Comparison of ENCODE assay signal across 9 cellular contexts in the genomic region with DNA sequence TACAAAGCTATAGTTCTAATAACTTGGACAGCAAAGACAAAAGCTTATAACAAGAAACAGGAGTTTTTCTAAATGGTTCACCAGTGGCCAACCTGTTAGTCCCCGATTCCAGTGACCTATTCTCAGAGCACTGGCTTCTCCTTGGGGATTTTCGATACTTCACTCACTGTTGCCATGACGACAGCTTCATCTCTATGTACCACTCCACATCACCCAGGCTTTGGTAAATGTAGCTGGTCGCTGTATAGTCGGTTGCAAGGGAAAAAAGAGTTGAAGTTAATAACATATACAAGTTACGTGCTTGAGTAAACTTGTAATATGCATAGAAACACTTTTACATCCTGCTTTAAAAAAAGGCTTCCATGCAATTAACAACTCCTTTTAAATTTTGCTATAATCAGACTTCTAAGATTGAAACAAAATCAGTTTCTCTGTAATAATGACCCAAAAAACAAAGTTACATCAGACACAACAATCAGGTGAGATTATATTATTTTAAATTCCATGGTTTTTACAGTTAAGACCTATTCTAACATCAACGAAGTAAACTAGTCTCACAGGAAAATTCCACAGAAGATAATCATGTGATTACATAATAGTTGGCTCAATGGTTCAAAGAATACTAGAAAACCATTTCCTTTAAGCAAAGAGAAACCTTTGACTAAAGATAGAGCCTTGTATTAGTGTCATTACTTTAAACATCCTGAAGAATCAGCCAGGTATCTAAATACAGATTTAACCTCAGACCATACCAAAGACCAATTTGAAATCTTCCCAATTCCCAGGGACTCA. TPM values are rescaled to one million over a fixed set of nuclear protein-coding genes. Genes with fewer than 3 reads are reported as not detected.
DNase-seq lines count a peak whose midpoint lies in the region; ATAC-seq and TF ChIP-seq lines count a peak whose summit lies in the region.
"Had no signal": no experiment of that assay in that cellular context is flagged by ENCODE, and none has a peak within 500 bp of the region (broad histone marks: within the 10 kb centered on the region; RNA-seq: fewer than 3 reads in every experiment).

No MANE protein-coding gene starts in this region.

- peaks cover 76% of the 10 kb centered on the region for H3K36me3 Mint-ChIP-seq in activated CD4-positive, alpha-beta T cell treated with anti-CD3 and anti-CD28 coated beads for 36 hours (ENCODE audit: low read depth)
- peaks cover 91% of the 10 kb centered on the region for H3K36me3 Mint-ChIP-seq in stimulated activated effector memory CD8-positive, alpha-beta T cell treated with anti-CD3 and anti-CD28 coated beads, Interleukin-12 subunit alpha, Interleukin-12 subunit beta, amount 100 ng/mL, for 72 hours

- no peak for TF ChIP-seq CTCF in fibroblast of mammary gland (conservative IDR thresholded peaks at IDR 0.05; ENCODE audit: control insufficient read depth, insufficient read depth, low read depth, low read length)

- DNase-seq in activated CD4-positive, alpha-beta T cell treated with anti-CD3 and anti-CD28 coated beads for 36 hours: no peak
- no peak for DNase-seq in activated CD4-positive, alpha-beta T cell treated with anti-CD3 and anti-CD28 coated beads, Interleukin-2, amount 50 U/mL, for 1 hour
- DNase-seq in SK-MEL-5 (ENCODE audit: low read depth, low spot score) (peak; percentile 48), fibroblast of mammary gland (ENCODE audit: low read depth) (no peak), ecto neural progenitor cell (ENCODE audit: low spot score) (no peak)
- no peak for DNase-seq in stimulated activated effector memory CD8-positive, alpha-beta T cell treated with anti-CD3 and anti-CD28 coated beads, Interleukin-12 subunit alpha, Interleukin-12 subunit beta, amount 100 ng/mL, for 72 hours (ENCODE audit: low spot score in 2 of 2)

- H3K4me3 ChIP-seq in fibroblast of mammary gland (ENCODE audit: control insufficient read depth, low read depth, low read length): peak overlapping the region; percentile 91
- H3K4me3 ChIP-seq: lung had no signal

- POLR2A ChIA-PET in activated CD4-positive, alpha-beta T cell treated with anti-CD3 and anti-CD28 coated beads for 36 hours (lab: Charles Lee): interaction anchor here (0.5 to 2.0 kb wide), 3 partner anchors 10 to 1031 kb away, joined by 3 to 13 read pairs (median 3); no protein-coding TSS in a partner anchor

- H3K27ac Mint-ChIP-seq in activated CD4-positive, alpha-beta T cell treated with anti-CD3 and anti-CD28 coated beads for 36 hours: peak overlapping the region; percentile 97
- peak overlapping the region; percentile 98 for H3K27ac Mint-ChIP-seq in stimulated activated effector memory CD8-positive, alpha-beta T cell treated with anti-CD3 and anti-CD28 coated beads, Interleukin-12 subunit alpha, Interleukin-12 subunit beta, amount 100 ng/mL, for 72 hours

- no peak for ATAC-seq in activated CD4-positive, alpha-beta T cell treated with anti-CD3 and anti-CD28 coated beads for 36 hours
- no peak for ATAC-seq in stimulated activated effector memory CD8-positive, alpha-beta T cell treated with anti-CD3 and anti-CD28 coated beads, Interleukin-12 subunit alpha, Interleukin-12 subunit beta, amount 100 ng/mL, for 72 hours
- ATAC-seq in HG03354 (IDR thresholded peaks at IDR 0.05; ENCODE audit: poor library complexity, severe bottlenecking, unreplicated experiment) (no peak), GM21723 (IDR thresholded peaks at IDR 0.05; ENCODE audit: unreplicated experiment) (no peak)

- CTCF ChIA-PET in activated CD4-positive, alpha-beta T cell treated with anti-CD3 and anti-CD28 coated beads for 36 hours (lab: Charles Lee): interaction anchor here (1.1 to 3.1 kb wide), 5 partner anchors 10 to 80 kb away, joined by 3 to 13 read pairs (median 6); no protein-coding TSS in a partner anchor

- peaks cover 55% of the 10 kb centered on the region for H3K4me1 Mint-ChIP-seq in activated CD4-positive, alpha-beta T cell treated with anti-CD3 and anti-CD28 coated beads for 36 hours
- peaks cover 61% of the 10 kb centered on the region for H3K4me1 Mint-ChIP-seq in stimulated activated effector memory CD8-positive, alpha-beta T cell treated with anti-CD3 and anti-CD28 coated beads, Interleukin-12 subunit alpha, Interleukin-12 subunit beta, amount 100 ng/mL, for 72 hours

- H3K4me3 Mint-ChIP-seq in activated CD4-positive, alpha-beta T cell treated with anti-CD3 and anti-CD28 coated beads for 36 hours: peak overlapping the region; percentile 84
- peak overlapping the region; percentile 86 for H3K4me3 Mint-ChIP-seq in stimulated activated effector memory CD8-positive, alpha-beta T cell treated with anti-CD3 and anti-CD28 coated beads, Interleukin-12 subunit alpha, Interleukin-12 subunit beta, amount 100 ng/mL, for 72 hours

- H3K9me3 Mint-ChIP-seq in activated CD4-positive, alpha-beta T cell treated with anti-CD3 and anti-CD28 coated beads for 36 hours (ENCODE audit: low read depth): no peaks in the 10 kb centered on the region
- H3K9me3 Mint-ChIP-seq in stimulated activated effector memory CD8-positive, alpha-beta T cell treated with anti-CD3 and anti-CD28 coated beads, Interleukin-12 subunit alpha, Interleukin-12 subunit beta, amount 100 ng/mL, for 72 hours: no peaks in the 10 kb centered on the region

- intact Hi-C loops in activated CD4-positive, alpha-beta T cell treated with anti-CD3 and anti-CD28 coated beads for 36 hours (cut with DNase I, micrococcal nuclease): loop anchor here in 1 of 2 experiments (2.0 kb wide), 1 partner anchor 14 kb away; no protein-coding TSS in a partner anchor

- H3K27me3 Mint-ChIP-seq in activated CD4-positive, alpha-beta T cell treated with anti-CD3 and anti-CD28 coated beads for 36 hours: no peaks in the 10 kb centered on the region

- in situ Hi-C loops in SK-MEL-5 (cut with HindIII; ENCODE audit: low pct_unique_long_range_greater_than_20kb, low sequenced_read_pairs): no loop called here

RNA-seq across cellular contexts. Expression of a gene that starts 2.9 kb away (rescaled TPM):
- total RNA-seq in activated CD4-positive, alpha-beta T cell treated with anti-CD3 and anti-CD28 coated beads for 36 hours: 100 to 1,000 TPM; 163 to 215 TPM
- total RNA-seq in SK-MEL-5 (2014; rRNA removed; shearing (Covaris generic)): 115 and 120 TPM in 2 replicates
- 27.6 and 28.9 TPM in 2 replicates for polyA plus RNA-seq in SK-MEL-5 (2015; cell fraction: cytosol; rRNA removed)
- polyA plus RNA-seq in SK-MEL-5 (2015; cell fraction: nucleus; rRNA removed): 2,211 and 2,290 TPM in 2 replicates
